Comparison of ENCODE assay signal across 8 cellular contexts in genomic region chr12:32115404-32116104, GRCh38. TPM values are rescaled to one million over a fixed set of nuclear protein-coding genes. Genes with fewer than 3 reads are reported as not detected.
DNase-seq lines count a peak whose midpoint lies in the region; ATAC-seq and TF ChIP-seq lines count a peak whose summit lies in the region.

No MANE protein-coding gene starts in this region.

- H3K4me1 ChIP-seq in aorta (ENCODE audit: control insufficient read depth in 1 of 2, insufficient read depth in 2 of 2, low read length in 2 of 2), result no peaks in the 10 kb centered on the region

- peak overlapping the region; percentile 26 to 45 for H3K27ac ChIP-seq in aorta (ENCODE audit: low read depth in 1 of 2, low read length in 2 of 2)

- no peaks in the 10 kb centered on the region for H3K27me3 ChIP-seq in kidney epithelial cell (ENCODE audit: control insufficient read depth, insufficient read depth, low read length)
- H3K27me3 ChIP-seq in aorta (ENCODE audit: control insufficient read depth in 1 of 2, insufficient read depth in 2 of 2, low read length in 1 of 2), result no peaks in the 10 kb centered on the region

- peak; percentile 94 for ATAC-seq in aorta (ENCODE audit: low FRiP score)
- no peak for ATAC-seq in GM19455 (IDR thresholded peaks at IDR 0.05; ENCODE audit: unreplicated experiment)
- ATAC-seq in HG03354 (IDR thresholded peaks at IDR 0.05; ENCODE audit: poor library complexity, severe bottlenecking, unreplicated experiment), result no peak

- H3K36me3 ChIP-seq in kidney epithelial cell (ENCODE audit: control insufficient read depth, insufficient read depth, low read length), result no peaks in the 10 kb centered on the region
- H3K36me3 ChIP-seq in aorta (ENCODE audit: control insufficient read depth in 1 of 2, insufficient read depth in 2 of 2, low read length in 1 of 2), result no peaks in the 10 kb centered on the region

- intact Hi-C loops in aorta (cut with DNase I), result no loop called here

- in situ Hi-C loops in Caki2 (cut with HindIII; ENCODE audit: low pct_unique_long_range_greater_than_20kb, low sequenced_read_pairs) (no loop called here), astrocyte of the spinal cord (cut with HindIII; ENCODE audit: low sequenced_read_pairs) (no loop called here)

- WGBS in aorta, 2 donors, result 17 to 18% methylated on average over 6 of the region's 6 CpGs

- TF ChIP-seq CTCF in astrocyte of the spinal cord (IDR thresholded peaks at IDR 0.05; ENCODE audit: low read depth, low read length) (no peak), kidney epithelial cell (IDR thresholded peaks at IDR 0.05; ENCODE audit: insufficient read depth, low read length, poor library complexity, severe bottlenecking) (no peak)

- no peaks in the 10 kb centered on the region for H3K9me3 ChIP-seq in aorta (ENCODE audit: control insufficient read depth, low read length)

- DNase-seq in Caki2 (ENCODE audit: low read depth), result peak; percentile 86
- DNase-seq in M059J (ENCODE audit: low read depth), result peak; percentile 99
- peak; percentile 99 for DNase-seq in astrocyte of the spinal cord (ENCODE audit: low read depth, low spot score)
- DNase-seq in kidney epithelial cell (ENCODE audit: low read depth), result peak; percentile 94
- DNase-seq in aorta, result peak; percentile 91 to 93
- no peak for DNase-seq in effector CD8-positive, alpha-beta T cell (lab: John Stamatoyannopoulos, UW)

- no peak overlapping the region for H3K4me3 ChIP-seq in astrocyte of the spinal cord (ENCODE audit: low read depth, low read length)
- no peak overlapping the region for H3K4me3 ChIP-seq in kidney epithelial cell (ENCODE audit: low read depth, low read length)
- no peak overlapping the region for H3K4me3 ChIP-seq in aorta (ENCODE audit: low read length in 2 of 2)

RNA-seq across cellular contexts. Expression of gene BICD1, which starts 8.9 kb away (rescaled TPM):
- total RNA-seq in Caki2 (2014; rRNA removed; shearing (Covaris generic); ENCODE audit: low replicate concordance), result 11.1 and 13.5 TPM in 2 replicates
- total RNA-seq in M059J (2014; rRNA removed; shearing (Covaris generic)), result 6.8 and 13.3 TPM in 2 replicates
- 13.1 and 14.5 TPM in 2 replicates for total RNA-seq in kidney epithelial cell
- 10 to 100 TPM; 42.1 to 42.6 TPM for total RNA-seq in aorta
- 1 to 10 TPM; 3.0 to 8.4 TPM for polyA plus RNA-seq in aorta
